ENCODE assay signal across 1 cellular context in the genomic region with DNA sequence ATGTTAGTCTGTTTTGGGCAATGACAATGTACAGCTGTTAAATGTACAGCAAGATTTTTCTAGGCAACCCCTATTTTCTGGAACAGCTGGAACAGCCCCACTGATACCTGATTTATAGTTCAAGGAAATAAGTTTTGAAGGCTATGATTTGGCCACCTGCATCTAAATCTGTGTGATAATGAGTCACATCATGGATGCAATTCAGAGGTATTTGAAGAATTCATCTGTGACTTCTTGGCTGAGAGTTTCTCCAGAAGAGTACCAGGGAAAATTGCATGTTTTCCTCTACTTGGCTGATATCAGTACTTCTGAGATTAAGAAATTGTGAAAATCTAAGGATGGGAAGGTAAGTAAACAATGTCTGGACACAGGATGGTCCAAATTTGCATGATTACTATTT.
TF ChIP-seq lines count a peak whose summit lies in the region.

No MANE protein-coding gene starts in this region.

TF ChIP-seq in SK-N-SH treated with all-trans-retinoic acid at 6 μM for 48 hours, 23 proteins besides CTCF, POLR2A, EP300 and RAD21 (continued from another document):
- TF ChIP-seq, protein P1, sequence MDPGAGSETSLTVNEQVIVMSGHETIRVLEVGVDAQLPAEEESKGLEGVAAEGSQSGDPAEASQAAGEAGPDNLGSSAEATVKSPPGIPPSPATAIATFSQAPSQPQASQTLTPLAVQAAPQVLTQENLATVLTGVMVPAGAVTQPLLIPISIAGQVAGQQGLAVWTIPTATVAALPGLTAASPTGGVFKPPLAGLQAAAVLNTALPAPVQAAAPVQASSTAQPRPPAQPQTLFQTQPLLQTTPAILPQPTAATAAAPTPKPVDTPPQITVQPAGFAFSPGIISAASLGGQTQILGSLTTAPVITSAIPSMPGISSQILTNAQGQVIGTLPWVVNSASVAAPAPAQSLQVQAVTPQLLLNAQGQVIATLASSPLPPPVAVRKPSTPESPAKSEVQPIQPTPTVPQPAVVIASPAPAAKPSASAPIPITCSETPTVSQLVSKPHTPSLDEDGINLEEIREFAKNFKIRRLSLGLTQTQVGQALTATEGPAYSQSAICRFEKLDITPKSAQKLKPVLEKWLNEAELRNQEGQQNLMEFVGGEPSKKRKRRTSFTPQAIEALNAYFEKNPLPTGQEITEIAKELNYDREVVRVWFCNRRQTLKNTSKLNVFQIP (CRISPR knock-in tag; IDR thresholded peaks at IDR 0.05; ENCODE audit: borderline replicate concordance, low read depth): no peak
- no peak for TF ChIP-seq CREB5 (CRISPR knock-in tag; IDR thresholded peaks at IDR 0.05; ENCODE audit: low read depth)
- TF ChIP-seq ZNF565 (CRISPR knock-in tag; conservative IDR thresholded peaks at IDR 0.05; ENCODE audit: low read depth): no peak
- peak; percentile 76 for TF ChIP-seq ISL1 (CRISPR knock-in tag; IDR thresholded peaks at IDR 0.05)
- no peak for TF ChIP-seq TOX (CRISPR knock-in tag; IDR thresholded peaks at IDR 0.05; ENCODE audit: borderline replicate concordance)
- TF ChIP-seq SNAI2 (CRISPR knock-in tag; IDR thresholded peaks at IDR 0.05): no peak
